In the genomic region with DNA sequence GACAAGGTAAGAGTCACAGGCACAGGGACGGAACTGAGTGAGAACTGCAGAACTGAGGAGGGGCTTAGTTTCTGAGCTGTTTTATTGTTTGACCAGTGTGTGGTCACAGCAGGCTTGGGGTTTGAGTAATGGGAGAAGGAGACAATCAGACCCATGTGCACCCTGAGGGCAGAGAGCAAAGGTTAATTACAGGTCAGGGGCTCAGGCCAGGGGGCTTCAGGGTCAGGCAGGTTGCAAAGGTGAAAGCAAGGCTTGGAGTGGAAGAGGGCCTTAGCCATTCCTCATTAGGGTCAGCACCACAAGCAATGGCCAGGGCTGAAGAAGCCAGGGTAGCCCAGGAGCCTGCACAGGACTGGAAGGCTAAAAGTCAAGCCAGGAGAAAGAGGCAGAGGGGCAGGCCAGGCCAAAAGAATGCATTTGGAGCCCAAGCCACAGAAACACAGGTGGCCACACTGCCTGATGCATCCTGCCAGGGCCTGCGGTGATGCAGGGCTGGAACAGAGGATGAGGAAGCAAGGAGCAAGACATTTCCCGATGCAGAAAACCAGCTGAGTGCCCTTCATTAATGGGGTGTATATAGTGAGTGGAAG, we compare ENCODE assay signal across 26 cellular contexts.
"Had no signal": no experiment of that assay in that cellular context is flagged by ENCODE, and none has a peak within 500 bp of the region (broad histone marks: within the 10 kb centered on the region; RNA-seq: fewer than 3 reads in every experiment).

No MANE protein-coding gene starts in this region.

- H3K4me3 ChIP-seq: heart right ventricle, hepatocyte, left lung, lung, right atrium auricular region, skin epidermis, suprapubic skin, thoracic aorta, tibial artery, upper lobe of right lung had no signal

- H3K9me3 ChIP-seq: left lung, neutrophil, right atrium auricular region, suprapubic skin, thoracic aorta, tibial artery, upper lobe of right lung had no signal

- H3K4me1 ChIP-seq: heart right ventricle, left lung, parathyroid adenoma, right atrium auricular region, suprapubic skin, tibial artery, upper lobe of right lung had no signal

- H3K4me3 Mint-ChIP-seq: mesothelial cell of epicardium; naive B cell; natural killer cell; stimulated activated naive CD8-positive, alpha-beta T cell treated with anti-CD3 and anti-CD28 coated beads, Interleukin-15, Interleukin-2, amounts not matched to agents 100 ng/mL and 50 ng/mL, for 24 hours had no signal

- H3K36me3 ChIP-seq: heart right ventricle, left lung, neutrophil, right atrium auricular region, suprapubic skin, thoracic aorta, tibial artery, upper lobe of right lung had no signal

- H3K27me3 ChIP-seq: heart right ventricle, hepatocyte, left lung, neutrophil, right atrium auricular region, suprapubic skin, tibial artery, upper lobe of right lung had no signal

- H3K9me3 Mint-ChIP-seq: mesothelial cell of epicardium; stimulated activated naive CD8-positive, alpha-beta T cell treated with anti-CD3 and anti-CD28 coated beads, Interleukin-15, Interleukin-2, amounts not matched to agents 100 ng/mL and 50 ng/mL, for 24 hours had no signal

- H3K27ac Mint-ChIP-seq: mesothelial cell of epicardium; naive B cell; natural killer cell; stimulated activated naive CD8-positive, alpha-beta T cell treated with anti-CD3 and anti-CD28 coated beads, Interleukin-15, Interleukin-2, amounts not matched to agents 100 ng/mL and 50 ng/mL, for 24 hours had no signal

- DNase-seq: heart right ventricle; left colon; left lung; mesendoderm; naive B cell; natural killer cell; occipital lobe; stimulated activated CD4-positive, alpha-beta T cell treated with anti-CD3 and anti-CD28 coated beads, Interleukin-12 subunit alpha, Interleukin-12 subunit beta, amount 100 ng/mL, for 4 hours; stimulated activated CD4-positive, alpha-beta T cell treated with anti-CD3 and anti-CD28 coated beads, Interleukin-15, amount 100 ng/mL, for 24 hours; stimulated activated CD4-positive, alpha-beta T cell treated with anti-CD3 and anti-CD28 coated beads, Interleukin-2, amount 100 ng/mL, for 24 hours; stimulated activated CD4-positive, alpha-beta T cell treated with anti-CD3 and anti-CD28 coated beads, Interleukin-4, amount 100 ng/mL, for 1 hour; stimulated activated naive CD4-positive, alpha-beta T cell; tibial artery; trophoblast cell; upper lobe of right lung had no signal

- ATAC-seq: left colon, left lung, natural killer cell, sciatic nerve, upper lobe of right lung had no signal

- H3K4me1 Mint-ChIP-seq: mesothelial cell of epicardium, naive B cell, natural killer cell had no signal

- H3K36me3 Mint-ChIP-seq: mesothelial cell of epicardium, naive B cell, natural killer cell had no signal
